Comparison of ENCODE assay signal across 8 cellular contexts in genomic region chr3:71423151-71423906, GRCh38.
DNase-seq lines count a peak whose midpoint lies in the region; ATAC-seq, FAIRE-seq and TF ChIP-seq lines count a peak whose summit lies in the region.

No MANE protein-coding gene starts in this region.

- ATAC-seq in Right ventricle myocardium inferior: peak; percentile 79
- ATAC-seq in SK-N-SH treated with all-trans-retinoic acid at 6 μM for 48 hours: peak; percentile 68
- peak; percentile 94 for ATAC-seq in foreskin keratinocyte
- no peak for ATAC-seq in GM21529 (IDR thresholded peaks at IDR 0.05; ENCODE audit: unreplicated experiment)

- H3K27ac ChIP-seq in foreskin keratinocyte: no peak overlapping the region

- intact Hi-C loops in Right ventricle myocardium inferior (cut with DNase I): no loop called here
- intact Hi-C loops in cardiac septum (cut with DNase I): no loop called here

- FAIRE-seq in frontal cortex (lab: Jason Lieb, UNC): no peak

- H3K27me3 ChIP-seq in foreskin keratinocyte: no peaks in the 10 kb centered on the region

- peak; percentile 74 for TF ChIP-seq CTCF in foreskin keratinocyte (conservative IDR thresholded peaks at IDR 0.05)

- peaks cover 2% of the 10 kb centered on the region for H3K4me1 ChIP-seq in foreskin keratinocyte

- DNase-seq in Right ventricle myocardium inferior (ENCODE audit: missing footprints): no peak
- DNase-seq in cardiac septum (ENCODE audit: low spot score): no peak
- peak; percentile 99 for DNase-seq in foreskin keratinocyte
- no peak for DNase-seq in hippocampal formation (lab: John Stamatoyannopoulos, UW)
- DNase-seq in SKM-1 treated with dmso at 0.1 percent for 144 hours (lab: John Stamatoyannopoulos, UW; ENCODE audit: unreplicated experiment): no peak
- no peak for DNase-seq in frontal cortex (ENCODE audit: low spot score in 2 of 2)

TF ChIP-seq in SK-N-SH treated with all-trans-retinoic acid at 6 μM for 48 hours, 23 proteins besides CTCF, POLR2A, EP300 and RAD21:
- TF ChIP-seq PPARA (CRISPR knock-in tag; IDR thresholded peaks at IDR 0.05; ENCODE audit: borderline replicate concordance) (no peak), ZFP30 (CRISPR knock-in tag; IDR thresholded peaks at IDR 0.05) (no peak), ESRRG (CRISPR knock-in tag; IDR thresholded peaks at IDR 0.05) (no peak), ARNTL (CRISPR knock-in tag; IDR thresholded peaks at IDR 0.05; ENCODE audit: borderline replicate concordance, low read depth) (no peak), ZNF70 (CRISPR knock-in tag; IDR thresholded peaks at IDR 0.05) (no peak), ZC3H10 (CRISPR knock-in tag; IDR thresholded peaks at IDR 0.05) (no peak), TOX (CRISPR knock-in tag; IDR thresholded peaks at IDR 0.05; ENCODE audit: borderline replicate concordance) (no peak), OSR1 (CRISPR knock-in tag; IDR thresholded peaks at IDR 0.05) (no peak), CSDC2 (CRISPR knock-in tag; IDR thresholded peaks at IDR 0.05) (no peak), BACH2 (CRISPR knock-in tag; IDR thresholded peaks at IDR 0.05; ENCODE audit: borderline replicate concordance) (no peak), CSRNP3 (CRISPR knock-in tag; IDR thresholded peaks at IDR 0.05) (no peak), RARB (CRISPR knock-in tag; IDR thresholded peaks at IDR 0.05) (no peak), TSHZ2 (CRISPR knock-in tag; IDR thresholded peaks at IDR 0.05) (no peak)

Comparison
In these comparisons a context has a peak if more than half of its experiments do, and no peak if none do; other contexts are left out.
1. DNase-seq: peak in foreskin keratinocyte (2 of 2); none in Right ventricle myocardium inferior (single experiment), cardiac septum (single experiment), hippocampal formation (0 of 2), SKM-1 treated with dmso at 0.1 percent for 144 hours (single experiment) and frontal cortex (0 of 2).